In the genomic region with DNA sequence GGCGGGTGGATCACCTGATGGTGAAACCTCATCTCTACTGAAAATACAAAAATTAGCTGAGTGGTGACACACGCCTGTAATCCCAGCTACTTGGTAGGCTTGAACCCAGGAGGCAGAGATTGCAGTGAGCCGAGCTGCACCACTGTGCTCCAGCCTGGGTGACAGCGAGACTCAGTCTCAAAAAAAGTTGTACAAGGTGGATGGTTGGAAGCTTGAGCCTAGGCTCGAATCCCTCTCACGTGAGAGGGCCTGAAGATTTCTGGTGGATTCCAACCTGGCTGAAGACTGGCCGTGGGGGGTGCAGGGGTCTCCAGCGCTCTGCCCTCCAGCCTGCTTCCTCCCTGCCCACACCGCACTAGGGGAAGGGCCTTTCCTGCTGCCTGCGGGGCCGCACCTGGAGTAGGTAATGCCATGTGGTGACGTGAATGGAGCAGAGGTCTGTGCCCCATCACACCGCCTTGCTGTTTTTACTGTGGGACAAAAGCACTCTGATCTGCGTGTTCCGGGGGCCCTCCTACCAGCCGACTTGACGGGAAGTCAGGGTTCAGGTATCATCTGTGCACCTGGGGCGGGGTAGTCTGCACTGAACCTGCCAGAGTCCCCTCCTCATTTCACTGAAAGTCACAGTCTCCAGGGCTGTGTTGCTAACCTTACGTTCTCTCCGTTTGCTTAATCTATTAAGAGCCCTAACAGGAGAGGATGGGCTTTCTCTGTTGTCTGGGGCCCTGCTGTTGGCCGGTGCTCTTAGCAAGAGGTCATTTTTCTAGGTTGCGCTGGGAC, we compare ENCODE assay signal across 1 cellular context.
TF ChIP-seq lines count a peak whose summit lies in the region.

No MANE protein-coding gene starts in this region.

TF ChIP-seq in HepG2, 621 proteins besides CTCF, POLR2A, EP300 and RAD21 (continued from another document and continues in another):
- TF ChIP-seq, protein P1, sequence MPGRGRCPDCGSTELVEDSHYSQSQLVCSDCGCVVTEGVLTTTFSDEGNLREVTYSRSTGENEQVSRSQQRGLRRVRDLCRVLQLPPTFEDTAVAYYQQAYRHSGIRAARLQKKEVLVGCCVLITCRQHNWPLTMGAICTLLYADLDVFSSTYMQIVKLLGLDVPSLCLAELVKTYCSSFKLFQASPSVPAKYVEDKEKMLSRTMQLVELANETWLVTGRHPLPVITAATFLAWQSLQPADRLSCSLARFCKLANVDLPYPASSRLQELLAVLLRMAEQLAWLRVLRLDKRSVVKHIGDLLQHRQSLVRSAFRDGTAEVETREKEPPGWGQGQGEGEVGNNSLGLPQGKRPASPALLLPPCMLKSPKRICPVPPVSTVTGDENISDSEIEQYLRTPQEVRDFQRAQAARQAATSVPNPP (CRISPR knock-in tag; IDR thresholded peaks at IDR 0.05), result no peak
- no peak for TF ChIP-seq U2AF1 (optimal IDR thresholded peaks at IDR 0.05; ENCODE audit: low read depth, low read length)
- TF ChIP-seq, protein P2, sequence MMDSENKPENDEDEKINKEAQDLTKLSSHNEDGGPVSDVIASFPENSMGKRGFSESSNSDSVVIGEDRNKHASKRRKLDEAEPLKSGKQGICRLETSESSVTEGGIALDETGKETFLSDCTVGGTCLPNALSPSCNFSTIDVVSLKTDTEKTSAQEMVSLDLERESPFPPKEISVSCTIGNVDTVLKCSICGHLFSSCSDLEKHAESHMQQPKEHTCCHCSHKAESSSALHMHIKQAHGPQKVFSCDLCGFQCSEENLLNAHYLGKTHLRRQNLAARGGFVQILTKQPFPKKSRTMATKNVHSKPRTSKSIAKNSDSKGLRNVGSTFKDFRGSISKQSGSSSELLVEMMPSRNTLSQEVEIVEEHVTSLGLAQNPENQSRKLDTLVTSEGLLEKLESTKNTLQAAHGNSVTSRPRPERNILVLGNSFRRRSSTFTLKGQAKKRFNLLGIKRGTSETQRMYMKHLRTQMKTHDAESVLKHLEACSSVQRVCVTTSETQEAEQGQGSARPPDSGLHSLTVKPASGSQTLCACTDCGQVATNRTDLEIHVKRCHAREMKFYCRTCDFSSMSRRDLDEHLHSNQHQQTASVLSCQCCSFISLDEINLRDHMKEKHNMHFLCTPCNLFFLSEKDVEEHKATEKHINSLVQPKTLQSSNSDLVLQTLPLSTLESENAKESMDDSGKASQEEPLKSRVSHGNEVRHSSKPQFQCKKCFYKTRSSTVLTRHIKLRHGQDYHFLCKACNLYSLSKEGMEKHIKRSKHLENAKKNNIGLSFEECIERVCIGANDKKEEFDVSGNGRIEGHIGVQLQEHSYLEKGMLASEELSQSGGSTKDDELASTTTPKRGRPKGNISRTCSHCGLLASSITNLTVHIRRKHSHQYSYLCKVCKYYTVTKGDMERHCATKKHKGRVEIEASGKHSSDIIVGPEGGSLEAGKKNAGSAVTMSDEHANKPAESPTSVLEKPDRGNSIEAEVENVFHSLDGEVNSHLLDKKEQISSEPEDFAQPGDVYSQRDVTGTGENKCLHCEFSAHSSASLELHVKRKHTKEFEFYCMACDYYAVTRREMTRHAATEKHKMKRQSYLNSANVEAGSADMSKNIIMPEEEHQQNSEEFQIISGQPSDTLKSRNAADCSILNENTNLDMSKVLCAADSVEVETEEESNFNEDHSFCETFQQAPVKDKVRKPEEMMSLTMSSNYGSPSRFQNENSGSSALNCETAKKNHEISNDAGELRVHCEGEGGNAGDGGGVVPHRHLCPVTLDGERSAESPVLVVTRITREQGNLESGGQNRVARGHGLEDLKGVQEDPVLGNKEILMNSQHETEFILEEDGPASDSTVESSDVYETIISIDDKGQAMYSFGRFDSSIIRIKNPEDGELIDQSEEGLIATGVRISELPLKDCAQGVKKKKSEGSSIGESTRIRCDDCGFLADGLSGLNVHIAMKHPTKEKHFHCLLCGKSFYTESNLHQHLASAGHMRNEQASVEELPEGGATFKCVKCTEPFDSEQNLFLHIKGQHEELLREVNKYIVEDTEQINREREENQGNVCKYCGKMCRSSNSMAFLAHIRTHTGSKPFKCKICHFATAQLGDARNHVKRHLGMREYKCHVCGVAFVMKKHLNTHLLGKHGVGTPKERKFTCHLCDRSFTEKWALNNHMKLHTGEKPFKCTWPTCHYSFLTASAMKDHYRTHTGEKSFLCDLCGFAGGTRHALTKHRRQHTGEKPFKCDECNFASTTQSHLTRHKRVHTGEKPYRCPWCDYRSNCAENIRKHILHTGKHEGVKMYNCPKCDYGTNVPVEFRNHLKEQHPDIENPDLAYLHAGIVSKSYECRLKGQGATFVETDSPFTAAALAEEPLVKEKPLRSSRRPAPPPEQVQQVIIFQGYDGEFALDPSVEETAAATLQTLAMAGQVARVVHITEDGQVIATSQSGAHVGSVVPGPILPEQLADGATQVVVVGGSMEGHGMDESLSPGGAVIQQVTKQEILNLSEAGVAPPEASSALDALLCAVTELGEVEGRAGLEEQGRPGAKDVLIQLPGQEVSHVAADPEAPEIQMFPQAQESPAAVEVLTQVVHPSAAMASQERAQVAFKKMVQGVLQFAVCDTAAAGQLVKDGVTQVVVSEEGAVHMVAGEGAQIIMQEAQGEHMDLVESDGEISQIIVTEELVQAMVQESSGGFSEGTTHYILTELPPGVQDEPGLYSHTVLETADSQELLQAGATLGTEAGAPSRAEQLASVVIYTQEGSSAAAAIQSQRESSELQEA (CRISPR knock-in tag; IDR thresholded peaks at IDR 0.05; ENCODE audit: not compliant biosample characterization), result no peak
- TF ChIP-seq AKAP8 (CRISPR knock-in tag; IDR thresholded peaks at IDR 0.05), result no peak
- no peak for TF ChIP-seq XBP1 (CRISPR knock-in tag; IDR thresholded peaks at IDR 0.05)
- no peak for TF ChIP-seq STAT5B (CRISPR knock-in tag; IDR thresholded peaks at IDR 0.05)
- TF ChIP-seq, protein P3, sequence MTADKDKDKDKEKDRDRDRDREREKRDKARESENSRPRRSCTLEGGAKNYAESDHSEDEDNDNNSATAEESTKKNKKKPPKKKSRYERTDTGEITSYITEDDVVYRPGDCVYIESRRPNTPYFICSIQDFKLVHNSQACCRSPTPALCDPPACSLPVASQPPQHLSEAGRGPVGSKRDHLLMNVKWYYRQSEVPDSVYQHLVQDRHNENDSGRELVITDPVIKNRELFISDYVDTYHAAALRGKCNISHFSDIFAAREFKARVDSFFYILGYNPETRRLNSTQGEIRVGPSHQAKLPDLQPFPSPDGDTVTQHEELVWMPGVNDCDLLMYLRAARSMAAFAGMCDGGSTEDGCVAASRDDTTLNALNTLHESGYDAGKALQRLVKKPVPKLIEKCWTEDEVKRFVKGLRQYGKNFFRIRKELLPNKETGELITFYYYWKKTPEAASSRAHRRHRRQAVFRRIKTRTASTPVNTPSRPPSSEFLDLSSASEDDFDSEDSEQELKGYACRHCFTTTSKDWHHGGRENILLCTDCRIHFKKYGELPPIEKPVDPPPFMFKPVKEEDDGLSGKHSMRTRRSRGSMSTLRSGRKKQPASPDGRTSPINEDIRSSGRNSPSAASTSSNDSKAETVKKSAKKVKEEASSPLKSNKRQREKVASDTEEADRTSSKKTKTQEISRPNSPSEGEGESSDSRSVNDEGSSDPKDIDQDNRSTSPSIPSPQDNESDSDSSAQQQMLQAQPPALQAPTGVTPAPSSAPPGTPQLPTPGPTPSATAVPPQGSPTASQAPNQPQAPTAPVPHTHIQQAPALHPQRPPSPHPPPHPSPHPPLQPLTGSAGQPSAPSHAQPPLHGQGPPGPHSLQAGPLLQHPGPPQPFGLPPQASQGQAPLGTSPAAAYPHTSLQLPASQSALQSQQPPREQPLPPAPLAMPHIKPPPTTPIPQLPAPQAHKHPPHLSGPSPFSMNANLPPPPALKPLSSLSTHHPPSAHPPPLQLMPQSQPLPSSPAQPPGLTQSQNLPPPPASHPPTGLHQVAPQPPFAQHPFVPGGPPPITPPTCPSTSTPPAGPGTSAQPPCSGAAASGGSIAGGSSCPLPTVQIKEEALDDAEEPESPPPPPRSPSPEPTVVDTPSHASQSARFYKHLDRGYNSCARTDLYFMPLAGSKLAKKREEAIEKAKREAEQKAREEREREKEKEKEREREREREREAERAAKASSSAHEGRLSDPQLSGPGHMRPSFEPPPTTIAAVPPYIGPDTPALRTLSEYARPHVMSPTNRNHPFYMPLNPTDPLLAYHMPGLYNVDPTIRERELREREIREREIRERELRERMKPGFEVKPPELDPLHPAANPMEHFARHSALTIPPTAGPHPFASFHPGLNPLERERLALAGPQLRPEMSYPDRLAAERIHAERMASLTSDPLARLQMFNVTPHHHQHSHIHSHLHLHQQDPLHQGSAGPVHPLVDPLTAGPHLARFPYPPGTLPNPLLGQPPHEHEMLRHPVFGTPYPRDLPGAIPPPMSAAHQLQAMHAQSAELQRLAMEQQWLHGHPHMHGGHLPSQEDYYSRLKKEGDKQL (CRISPR knock-in tag; IDR thresholded peaks at IDR 0.05; ENCODE audit: low read depth), result no peak
- peak; percentile 10 for TF ChIP-seq KDM2A (CRISPR knock-in tag; IDR thresholded peaks at IDR 0.05; ENCODE audit: borderline replicate concordance, low read depth)
- TF ChIP-seq ZNF552 (CRISPR knock-in tag; IDR thresholded peaks at IDR 0.05; ENCODE audit: borderline replicate concordance), result peak; percentile 83; the same call in 1 of the 2 replicates
- TF ChIP-seq, protein P4, sequence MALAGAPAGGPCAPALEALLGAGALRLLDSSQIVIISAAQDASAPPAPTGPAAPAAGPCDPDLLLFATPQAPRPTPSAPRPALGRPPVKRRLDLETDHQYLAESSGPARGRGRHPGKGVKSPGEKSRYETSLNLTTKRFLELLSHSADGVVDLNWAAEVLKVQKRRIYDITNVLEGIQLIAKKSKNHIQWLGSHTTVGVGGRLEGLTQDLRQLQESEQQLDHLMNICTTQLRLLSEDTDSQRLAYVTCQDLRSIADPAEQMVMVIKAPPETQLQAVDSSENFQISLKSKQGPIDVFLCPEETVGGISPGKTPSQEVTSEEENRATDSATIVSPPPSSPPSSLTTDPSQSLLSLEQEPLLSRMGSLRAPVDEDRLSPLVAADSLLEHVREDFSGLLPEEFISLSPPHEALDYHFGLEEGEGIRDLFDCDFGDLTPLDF (CRISPR knock-in tag; IDR thresholded peaks at IDR 0.05), result no peak
- no peak for TF ChIP-seq MYNN (CRISPR knock-in tag; IDR thresholded peaks at IDR 0.05; ENCODE audit: low read depth)
- TF ChIP-seq MAF1 (CRISPR knock-in tag; IDR thresholded peaks at IDR 0.05; ENCODE audit: borderline replicate concordance), result no peak
- no peak for TF ChIP-seq SMARCC2 (IDR thresholded peaks at IDR 0.05)
- TF ChIP-seq, protein P5, sequence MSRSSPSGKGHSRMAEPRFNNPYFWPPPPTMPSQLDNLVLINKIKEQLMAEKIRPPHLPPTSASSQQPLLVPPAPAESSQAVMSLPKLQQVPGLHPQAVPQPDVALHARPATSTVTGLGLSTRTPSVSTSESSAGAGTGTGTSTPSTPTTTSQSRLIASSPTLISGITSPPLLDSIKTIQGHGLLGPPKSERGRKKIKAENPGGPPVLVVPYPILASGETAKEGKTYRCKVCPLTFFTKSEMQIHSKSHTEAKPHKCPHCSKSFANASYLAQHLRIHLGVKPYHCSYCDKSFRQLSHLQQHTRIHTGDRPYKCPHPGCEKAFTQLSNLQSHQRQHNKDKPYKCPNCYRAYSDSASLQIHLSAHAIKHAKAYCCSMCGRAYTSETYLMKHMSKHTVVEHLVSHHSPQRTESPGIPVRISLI (CRISPR knock-in tag; IDR thresholded peaks at IDR 0.05; ENCODE audit: borderline replicate concordance), result no peak
- TF ChIP-seq, protein P6, sequence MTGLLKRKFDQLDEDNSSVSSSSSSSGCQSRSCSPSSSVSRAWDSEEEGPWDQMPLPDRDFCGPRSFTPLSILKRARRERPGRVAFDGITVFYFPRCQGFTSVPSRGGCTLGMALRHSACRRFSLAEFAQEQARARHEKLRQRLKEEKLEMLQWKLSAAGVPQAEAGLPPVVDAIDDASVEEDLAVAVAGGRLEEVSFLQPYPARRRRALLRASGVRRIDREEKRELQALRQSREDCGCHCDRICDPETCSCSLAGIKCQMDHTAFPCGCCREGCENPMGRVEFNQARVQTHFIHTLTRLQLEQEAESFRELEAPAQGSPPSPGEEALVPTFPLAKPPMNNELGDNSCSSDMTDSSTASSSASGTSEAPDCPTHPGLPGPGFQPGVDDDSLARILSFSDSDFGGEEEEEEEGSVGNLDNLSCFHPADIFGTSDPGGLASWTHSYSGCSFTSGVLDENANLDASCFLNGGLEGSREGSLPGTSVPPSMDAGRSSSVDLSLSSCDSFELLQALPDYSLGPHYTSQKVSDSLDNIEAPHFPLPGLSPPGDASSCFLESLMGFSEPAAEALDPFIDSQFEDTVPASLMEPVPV (CRISPR knock-in tag; IDR thresholded peaks at IDR 0.05), result peak; percentile 40; the same call in 1 of the 2 replicates
- no peak for TF ChIP-seq ZNF10 (CRISPR knock-in tag; IDR thresholded peaks at IDR 0.05; ENCODE audit: borderline replicate concordance, low read depth)
- no peak for TF ChIP-seq BHLHE40 (IDR thresholded peaks at IDR 0.05; ENCODE audit: low read length)
- TF ChIP-seq, protein P7, sequence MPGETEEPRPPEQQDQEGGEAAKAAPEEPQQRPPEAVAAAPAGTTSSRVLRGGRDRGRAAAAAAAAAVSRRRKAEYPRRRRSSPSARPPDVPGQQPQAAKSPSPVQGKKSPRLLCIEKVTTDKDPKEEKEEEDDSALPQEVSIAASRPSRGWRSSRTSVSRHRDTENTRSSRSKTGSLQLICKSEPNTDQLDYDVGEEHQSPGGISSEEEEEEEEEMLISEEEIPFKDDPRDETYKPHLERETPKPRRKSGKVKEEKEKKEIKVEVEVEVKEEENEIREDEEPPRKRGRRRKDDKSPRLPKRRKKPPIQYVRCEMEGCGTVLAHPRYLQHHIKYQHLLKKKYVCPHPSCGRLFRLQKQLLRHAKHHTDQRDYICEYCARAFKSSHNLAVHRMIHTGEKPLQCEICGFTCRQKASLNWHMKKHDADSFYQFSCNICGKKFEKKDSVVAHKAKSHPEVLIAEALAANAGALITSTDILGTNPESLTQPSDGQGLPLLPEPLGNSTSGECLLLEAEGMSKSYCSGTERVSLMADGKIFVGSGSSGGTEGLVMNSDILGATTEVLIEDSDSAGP (CRISPR knock-in tag; IDR thresholded peaks at IDR 0.05; ENCODE audit: borderline replicate concordance), result no peak; the same call in 1 of the 2 replicates
- TF ChIP-seq SUZ12 (IDR thresholded peaks at IDR 0.05; ENCODE audit: low read depth, low read length), result no peak
- no peak for TF ChIP-seq SIN3A (IDR thresholded peaks at IDR 0.05; ENCODE audit: borderline replicate concordance, low read depth, low read length)
- TF ChIP-seq, protein P8, sequence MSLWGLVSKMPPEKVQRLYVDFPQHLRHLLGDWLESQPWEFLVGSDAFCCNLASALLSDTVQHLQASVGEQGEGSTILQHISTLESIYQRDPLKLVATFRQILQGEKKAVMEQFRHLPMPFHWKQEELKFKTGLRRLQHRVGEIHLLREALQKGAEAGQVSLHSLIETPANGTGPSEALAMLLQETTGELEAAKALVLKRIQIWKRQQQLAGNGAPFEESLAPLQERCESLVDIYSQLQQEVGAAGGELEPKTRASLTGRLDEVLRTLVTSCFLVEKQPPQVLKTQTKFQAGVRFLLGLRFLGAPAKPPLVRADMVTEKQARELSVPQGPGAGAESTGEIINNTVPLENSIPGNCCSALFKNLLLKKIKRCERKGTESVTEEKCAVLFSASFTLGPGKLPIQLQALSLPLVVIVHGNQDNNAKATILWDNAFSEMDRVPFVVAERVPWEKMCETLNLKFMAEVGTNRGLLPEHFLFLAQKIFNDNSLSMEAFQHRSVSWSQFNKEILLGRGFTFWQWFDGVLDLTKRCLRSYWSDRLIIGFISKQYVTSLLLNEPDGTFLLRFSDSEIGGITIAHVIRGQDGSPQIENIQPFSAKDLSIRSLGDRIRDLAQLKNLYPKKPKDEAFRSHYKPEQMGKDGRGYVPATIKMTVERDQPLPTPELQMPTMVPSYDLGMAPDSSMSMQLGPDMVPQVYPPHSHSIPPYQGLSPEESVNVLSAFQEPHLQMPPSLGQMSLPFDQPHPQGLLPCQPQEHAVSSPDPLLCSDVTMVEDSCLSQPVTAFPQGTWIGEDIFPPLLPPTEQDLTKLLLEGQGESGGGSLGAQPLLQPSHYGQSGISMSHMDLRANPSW (CRISPR knock-in tag; IDR thresholded peaks at IDR 0.05; ENCODE audit: borderline replicate concordance), result no peak
- TF ChIP-seq ZNF780A (CRISPR knock-in tag; IDR thresholded peaks at IDR 0.05), result no peak; the same call in 1 of the 2 replicates
- 0 out of 2 replicates have a peak, but pooled peaks have one; percentile 9 for TF ChIP-seq ZNF709 (CRISPR knock-in tag; IDR thresholded peaks at IDR 0.05)
- TF ChIP-seq ZSCAN21 (CRISPR knock-in tag; IDR thresholded peaks at IDR 0.05; ENCODE audit: borderline replicate concordance), result 0 out of 2 replicates have a peak, but pooled peaks have one; percentile 45
